In the genomic region with DNA sequence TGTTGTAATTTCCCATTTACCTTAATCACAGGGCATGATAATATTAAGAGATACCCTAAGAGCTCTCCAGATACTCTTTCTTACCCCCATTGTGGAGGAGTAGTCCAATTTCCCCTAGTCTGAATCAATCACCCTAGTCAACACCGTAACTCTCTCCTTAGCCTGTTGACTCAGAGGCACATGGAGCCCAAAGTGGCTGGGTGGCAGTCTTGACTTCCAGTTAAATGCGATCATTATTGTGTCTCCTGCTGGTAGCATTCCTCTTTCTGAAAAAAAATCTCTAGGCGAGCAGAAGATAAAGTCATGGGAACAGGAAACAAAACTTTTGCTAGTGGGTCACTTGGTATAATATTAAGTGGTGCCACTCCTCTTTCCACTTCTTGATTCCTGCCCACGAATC, we compare ENCODE assay signal across 17 cellular contexts. TPM values are rescaled to one million over a fixed set of nuclear protein-coding genes. Genes with fewer than 3 reads are reported as not detected.
DNase-seq lines count a peak whose midpoint lies in the region; ATAC-seq and TF ChIP-seq lines count a peak whose summit lies in the region.
"Had no signal": no experiment of that assay in that cellular context is flagged by ENCODE, and none has a peak within 500 bp of the region (broad histone marks: within the 10 kb centered on the region; RNA-seq: fewer than 3 reads in every experiment).

No MANE protein-coding gene starts in this region.

- H3K4me3 ChIP-seq in GM23338 (no peak overlapping the region), endodermal cell (ENCODE audit: low read length) (no peak overlapping the region), mucosa of rectum (ENCODE audit: low read length in 2 of 2) (no peak overlapping the region), thyroid gland (replicated peaks in 1 of 3) (no peak overlapping the region), MM.1S (ENCODE audit: low read length) (no peak overlapping the region)
- H3K4me3 ChIP-seq: A549, BLaER1, GM12878, GM23248 had no signal

- no peak overlapping the region for H3K9ac ChIP-seq in endodermal cell (ENCODE audit: extremely low read depth, low read length, poor library complexity, severe bottlenecking)
- H3K9ac ChIP-seq in mucosa of rectum (ENCODE audit: low read depth in 1 of 2, low read length in 2 of 2), result no peak overlapping the region
- H3K9ac ChIP-seq in MM.1S (ENCODE audit: low read length), result no peak overlapping the region
- H3K9ac ChIP-seq: BLaER1, GM23248 had no signal

- H3K9me3 Mint-ChIP-seq in GM23338 (no peaks in the 10 kb centered on the region), endodermal cell (no peaks in the 10 kb centered on the region)
- H3K9me3 Mint-ChIP-seq: CD8-positive, alpha-beta memory T cell; IgD-negative memory B cell had no signal

- ATAC-seq in GM23338, result no peak
- ATAC-seq: GM12878 had no signal

- H3K27ac Mint-ChIP-seq in GM23338, result no peak overlapping the region
- no peak overlapping the region for H3K27ac Mint-ChIP-seq in endodermal cell
- H3K27ac Mint-ChIP-seq: CD8-positive, alpha-beta memory T cell; IgD-negative memory B cell had no signal

- H3K4me3 Mint-ChIP-seq in GM23338 (no peak overlapping the region), endodermal cell (no peak overlapping the region)
- H3K4me3 Mint-ChIP-seq: CD8-positive, alpha-beta memory T cell; IgD-negative memory B cell had no signal

- no peak overlapping the region for H3K4me2 ChIP-seq in GM23338
- H3K4me2 ChIP-seq in MM.1S (ENCODE audit: low read depth, low read length), result no peak overlapping the region
- H3K4me2 ChIP-seq: BLaER1 had no signal

- DNase-seq in GM23338 (ENCODE audit: low spot score), result no peak
- peak; percentile 45 for DNase-seq in NCI-H1105 (lab: John Stamatoyannopoulos, UW)
- DNase-seq in endodermal cell, result peak; percentile 31
- no peak for DNase-seq in amniotic stem cell (lab: John Stamatoyannopoulos, UW)
- no peak for DNase-seq in COR-L47 (lab: John Stamatoyannopoulos, UW)
- no peak for DNase-seq in thyroid gland
- no peak for DNase-seq in MM.1S
- DNase-seq: AML-193; CD8-positive, alpha-beta memory T cell; DMS53; GM23248; H7 had no signal

- 88 to 92% methylated on average over 3 to 4 of the region's 4 CpGs for WGBS in endodermal cell (ENCODE audit: insufficient coverage in 1 of 2, insufficient read length in 1 of 2), 2 experiments
- 90% methylated on average over 4 of the region's 4 CpGs for WGBS in thyroid gland, 2 donors

- H3K79me2 ChIP-seq in GM23338 (replicated peaks; ENCODE audit: insufficient read depth) (no peaks in the 10 kb centered on the region), MM.1S (ENCODE audit: low read length) (no peaks in the 10 kb centered on the region)

- H3K36me3 ChIP-seq in GM23338 (ENCODE audit: insufficient read depth) (no peaks in the 10 kb centered on the region), endodermal cell (ENCODE audit: control insufficient read depth, insufficient read depth, low read length) (no peaks in the 10 kb centered on the region), mucosa of rectum (ENCODE audit: control insufficient read depth in 2 of 2, insufficient read depth in 2 of 2, low read length in 2 of 2) (no peaks in the 10 kb centered on the region), thyroid gland (no peaks in the 10 kb centered on the region), MM.1S (replicated peaks; ENCODE audit: insufficient read depth, low read length) (no peaks in the 10 kb centered on the region)
- H3K36me3 ChIP-seq: BLaER1 had no signal

- TF ChIP-seq CTCF in GM23338 (conservative IDR thresholded peaks at IDR 0.05; ENCODE audit: low read depth in 2 of 2) (no peak), endodermal cell (conservative IDR thresholded peaks at IDR 0.05) (no peak), thyroid gland (IDR thresholded peaks at IDR 0.05) (no peak), MM.1S (IDR thresholded peaks at IDR 0.05; ENCODE audit: low read length) (no peak)

- H3K27me3 Mint-ChIP-seq in GM23338 (ENCODE audit: insufficient read depth, low read depth, poor library complexity) (no peaks in the 10 kb centered on the region), endodermal cell (ENCODE audit: insufficient read depth) (peaks cover 2% of the 10 kb centered on the region)

- no peaks in the 10 kb centered on the region for H3K4me1 ChIP-seq in GM23338 (ENCODE audit: insufficient read depth)
- H3K4me1 ChIP-seq in endodermal cell (ENCODE audit: control insufficient read depth, insufficient read depth, low read length), result no peaks in the 10 kb centered on the region
- peaks cover 6 to 10% of the 10 kb centered on the region in 2 donors for H3K4me1 ChIP-seq in mucosa of rectum (ENCODE audit: control insufficient read depth in 2 of 2, insufficient read depth in 2 of 2, low read length in 2 of 2)
- H3K4me1 ChIP-seq in thyroid gland, result no peaks in the 10 kb centered on the region
- no peaks in the 10 kb centered on the region for H3K4me1 ChIP-seq in MM.1S (ENCODE audit: low read length)
- H3K4me1 ChIP-seq: BLaER1 had no signal

- H3K27ac ChIP-seq in GM23338 (ENCODE audit: low read depth) (no peak overlapping the region), endodermal cell (ENCODE audit: low read depth, low read length) (no peak overlapping the region), mucosa of rectum (ENCODE audit: low read depth in 2 of 2, low read length in 2 of 2) (peak overlapping the region; percentile 72 to 82), thyroid gland (no peak overlapping the region), MM.1S (ENCODE audit: low read length) (no peak overlapping the region)
- H3K27ac ChIP-seq: BLaER1, GM23248 had no signal

- H3K9me3 ChIP-seq in endodermal cell (ENCODE audit: control insufficient read depth, low read length), result no peaks in the 10 kb centered on the region
- H3K9me3 ChIP-seq in mucosa of rectum (ENCODE audit: control insufficient read depth in 2 of 2, low read length in 2 of 2), result no peaks in the 10 kb centered on the region
- no peaks in the 10 kb centered on the region for H3K9me3 ChIP-seq in thyroid gland
- H3K9me3 ChIP-seq in MM.1S (replicated peaks; ENCODE audit: insufficient read depth, low read length), result no peaks in the 10 kb centered on the region
- H3K9me3 ChIP-seq: A549, BLaER1 had no signal

- TF ChIP-seq POLR2A in thyroid gland (IDR thresholded peaks at IDR 0.05), result no peak

- H3K27me3 ChIP-seq in GM23338 (ENCODE audit: insufficient read depth) (no peaks in the 10 kb centered on the region), endodermal cell (ENCODE audit: control insufficient read depth, insufficient read depth, low read length, poor library complexity, severe bottlenecking) (no peaks in the 10 kb centered on the region), mucosa of rectum (ENCODE audit: control insufficient read depth in 2 of 2, insufficient read depth in 2 of 2, low read length in 2 of 2) (no peaks in the 10 kb centered on the region), thyroid gland (no peaks in the 10 kb centered on the region), MM.1S (replicated peaks; ENCODE audit: insufficient read depth, low read length) (no peaks in the 10 kb centered on the region)
- H3K27me3 ChIP-seq: BLaER1 had no signal

- H3K36me3 Mint-ChIP-seq in GM23338 (ENCODE audit: low read depth) (no peaks in the 10 kb centered on the region), endodermal cell (ENCODE audit: low read depth) (no peaks in the 10 kb centered on the region)
- H3K36me3 Mint-ChIP-seq: CD8-positive, alpha-beta memory T cell; IgD-negative memory B cell had no signal

- peaks cover 4% of the 10 kb centered on the region for H3K9me2 ChIP-seq in GM23338 (ENCODE audit: insufficient read depth)
- no peaks in the 10 kb centered on the region for H3K9me2 ChIP-seq in MM.1S (replicated peaks; ENCODE audit: insufficient read depth, low read length)

- no peaks in the 10 kb centered on the region for H3K4me1 Mint-ChIP-seq in GM23338
- H3K4me1 Mint-ChIP-seq in endodermal cell, result peaks cover 8% of the 10 kb centered on the region
- H3K4me1 Mint-ChIP-seq: CD8-positive, alpha-beta memory T cell; IgD-negative memory B cell had no signal

- H3F3A ChIP-seq in GM23338 (replicated peaks; ENCODE audit: low read depth) (no peaks in the 10 kb centered on the region), MM.1S (ENCODE audit: insufficient read depth, low read length) (no peaks in the 10 kb centered on the region)

- intact Hi-C loops in thyroid gland (cut with DNase I), result no loop called here

- H4K20me1 ChIP-seq in GM23338 (replicated peaks; ENCODE audit: insufficient read depth) (no peaks in the 10 kb centered on the region), MM.1S (ENCODE audit: insufficient read depth, low read length) (no peaks in the 10 kb centered on the region)
- H4K20me1 ChIP-seq: BLaER1 had no signal

- H2AFZ ChIP-seq in GM23338, result peak overlapping the region; percentile 45; the same call in 1 of the 2 replicates
- H2AFZ ChIP-seq in MM.1S (ENCODE audit: low read length), result no peak overlapping the region
- H2AFZ ChIP-seq: GM23248 had no signal

TF ChIP-seq in GM23338, 12 proteins besides CTCF, POLR2A, EP300 and RAD21 (continues in another document):
- TF ChIP-seq, protein P1, sequence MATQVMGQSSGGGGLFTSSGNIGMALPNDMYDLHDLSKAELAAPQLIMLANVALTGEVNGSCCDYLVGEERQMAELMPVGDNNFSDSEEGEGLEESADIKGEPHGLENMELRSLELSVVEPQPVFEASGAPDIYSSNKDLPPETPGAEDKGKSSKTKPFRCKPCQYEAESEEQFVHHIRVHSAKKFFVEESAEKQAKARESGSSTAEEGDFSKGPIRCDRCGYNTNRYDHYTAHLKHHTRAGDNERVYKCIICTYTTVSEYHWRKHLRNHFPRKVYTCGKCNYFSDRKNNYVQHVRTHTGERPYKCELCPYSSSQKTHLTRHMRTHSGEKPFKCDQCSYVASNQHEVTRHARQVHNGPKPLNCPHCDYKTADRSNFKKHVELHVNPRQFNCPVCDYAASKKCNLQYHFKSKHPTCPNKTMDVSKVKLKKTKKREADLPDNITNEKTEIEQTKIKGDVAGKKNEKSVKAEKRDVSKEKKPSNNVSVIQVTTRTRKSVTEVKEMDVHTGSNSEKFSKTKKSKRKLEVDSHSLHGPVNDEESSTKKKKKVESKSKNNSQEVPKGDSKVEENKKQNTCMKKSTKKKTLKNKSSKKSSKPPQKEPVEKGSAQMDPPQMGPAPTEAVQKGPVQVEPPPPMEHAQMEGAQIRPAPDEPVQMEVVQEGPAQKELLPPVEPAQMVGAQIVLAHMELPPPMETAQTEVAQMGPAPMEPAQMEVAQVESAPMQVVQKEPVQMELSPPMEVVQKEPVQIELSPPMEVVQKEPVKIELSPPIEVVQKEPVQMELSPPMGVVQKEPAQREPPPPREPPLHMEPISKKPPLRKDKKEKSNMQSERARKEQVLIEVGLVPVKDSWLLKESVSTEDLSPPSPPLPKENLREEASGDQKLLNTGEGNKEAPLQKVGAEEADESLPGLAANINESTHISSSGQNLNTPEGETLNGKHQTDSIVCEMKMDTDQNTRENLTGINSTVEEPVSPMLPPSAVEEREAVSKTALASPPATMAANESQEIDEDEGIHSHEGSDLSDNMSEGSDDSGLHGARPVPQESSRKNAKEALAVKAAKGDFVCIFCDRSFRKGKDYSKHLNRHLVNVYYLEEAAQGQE (IDR thresholded peaks at IDR 0.05; ENCODE audit: unreplicated experiment), result no peak
- no peak for TF ChIP-seq ZNF114 (CRISPR knock-in tag; IDR thresholded peaks at IDR 0.05)

RNA-seq across cellular contexts. Expression of a gene that starts 46.4 kb away (rescaled TPM):
- 0.07 TPM in 1 of 2 replicates, not detected in the other for total RNA-seq in GM23338 (2014; rRNA removed; shearing (Covaris generic))
- 0.39 and 1.1 TPM in 2 replicates for polyA plus RNA-seq in GM23338 (2016; fragmentation: Nextera tagmentation; extraction: Ambion mirVana)
- total RNA-seq in endodermal cell (under 1 TPM; 0.58 to 0.59 TPM), thyroid gland (100 to 1,000 TPM; 459 to 634 (median 503) TPM)
- polyA plus RNA-seq in endodermal cell (2013, experiment 1 of 2), result 8.4 TPM
- polyA plus RNA-seq in endodermal cell (2013, experiment 2 of 2), result 11.8 TPM
- polyA plus RNA-seq: IgD-negative memory B cell had no signal

Comparison
In these comparisons a context has a peak if more than half of its experiments do, and no peak if none do; other contexts are left out.
1. DNase-seq: peak in NCI-H1105 (single experiment) and endodermal cell (single experiment); none in GM23338 (single experiment), amniotic stem cell (single experiment), COR-L47 (single experiment), thyroid gland (0 of 2) and MM.1S (single experiment).
2. H3K27ac ChIP-seq: peak in mucosa of rectum (2 of 2); none in GM23338 (single experiment), endodermal cell (single experiment), thyroid gland (0 of 3) and MM.1S (single experiment).
3. RNA of a gene that starts 46.4 kb away (total RNA-seq): 459 to 634 TPM in thyroid gland; 0.58 to 0.59 TPM in endodermal cell and 0.07 TPM in GM23338; every median in the first group is over 100 times any median in the second.